Comparison of ENCODE assay signal across 15 cellular contexts in genomic region chr1:51280321-51281096, GRCh38. TPM values are rescaled to one million over a fixed set of nuclear protein-coding genes. Genes with fewer than 3 reads are reported as not detected.
"Had no signal": no experiment of that assay in that cellular context is flagged by ENCODE, and none has a peak within 500 bp of the region (broad histone marks: within the 10 kb centered on the region; RNA-seq: fewer than 3 reads in every experiment).

No MANE protein-coding gene starts in this region.

- H3K9me3 Mint-ChIP-seq: activated naive CD8-positive, alpha-beta T cell treated with anti-CD3 and anti-CD28 coated beads for 36 hours; activated T-cell treated with anti-CD3 and anti-CD28 coated beads, Interleukin-2, amount 50 U/mL, for 24 hours; mesothelial cell of epicardium; neural crest cell; stimulated activated memory B cell treated with anti-CD40 and anti-IgM and Interleukin-4, amounts not matched to agents 10 μg/mL and 1 μg/mL and 100 μg/mL, for 72 hours had no signal

- H3K9me3 ChIP-seq: breast epithelium, heart right ventricle, pancreas had no signal

- H3K36me3 ChIP-seq: breast epithelium, pancreas had no signal

- H3K4me3 Mint-ChIP-seq: activated CD8-positive, alpha-beta memory T cell treated with anti-CD3 and anti-CD28 coated beads, Interleukin-2, amount 10 ng/mL, durations not matched to agents 7 days and 5 days; activated naive CD8-positive, alpha-beta T cell treated with anti-CD3 and anti-CD28 coated beads for 36 hours; activated T-cell treated with anti-CD3 and anti-CD28 coated beads, Interleukin-2, amount 50 U/mL, for 24 hours; mesothelial cell of epicardium; neural crest cell; stimulated activated memory B cell treated with anti-CD40 and anti-IgM and Interleukin-4, amounts not matched to agents 10 μg/mL and 1 μg/mL and 100 μg/mL, for 72 hours had no signal

- H3K27ac ChIP-seq: breast epithelium, heart right ventricle, pancreas had no signal

- H3K27ac Mint-ChIP-seq: activated CD8-positive, alpha-beta memory T cell treated with anti-CD3 and anti-CD28 coated beads, Interleukin-2, amount 10 ng/mL, durations not matched to agents 7 days and 5 days; activated naive CD8-positive, alpha-beta T cell treated with anti-CD3 and anti-CD28 coated beads for 36 hours; activated T-cell treated with anti-CD3 and anti-CD28 coated beads, Interleukin-2, amount 50 U/mL, for 24 hours; mesothelial cell of epicardium; stimulated activated memory B cell treated with anti-CD40 and anti-IgM and Interleukin-4, amounts not matched to agents 10 μg/mL and 1 μg/mL and 100 μg/mL, for 72 hours had no signal

- H3K27me3 Mint-ChIP-seq: activated naive CD8-positive, alpha-beta T cell treated with anti-CD3 and anti-CD28 coated beads for 36 hours; activated T-cell treated with anti-CD3 and anti-CD28 coated beads, Interleukin-2, amount 50 U/mL, for 24 hours; stimulated activated memory B cell treated with anti-CD40 and anti-IgM and Interleukin-4, amounts not matched to agents 10 μg/mL and 1 μg/mL and 100 μg/mL, for 72 hours had no signal

- H3K4me1 Mint-ChIP-seq: neural crest cell had no signal

- H3K4me1 ChIP-seq: breast epithelium had no signal

- ATAC-seq: activated CD8-positive, alpha-beta memory T cell treated with anti-CD3 and anti-CD28 coated beads, Interleukin-2, amount 10 ng/mL, durations not matched to agents 7 days and 5 days; heart right ventricle; pancreas; right cardiac atrium; stimulated activated memory B cell treated with anti-CD40 and anti-IgM and Interleukin-4, amounts not matched to agents 10 μg/mL and 1 μg/mL and 100 μg/mL, for 72 hours had no signal

- H3K4me3 ChIP-seq: breast epithelium, heart right ventricle, pancreas, smooth muscle cell had no signal

- DNase-seq: activated CD4-positive, CD25-positive, alpha-beta regulatory T cell; activated CD8-positive, alpha-beta memory T cell treated with anti-CD3 and anti-CD28 coated beads, Interleukin-2, amount 10 ng/mL, durations not matched to agents 7 days and 5 days; activated effector memory CD4-positive, alpha-beta T cell treated with anti-CD3 and anti-CD28 coated beads, Interleukin-2, amount 50 U/mL, for 16 hours; activated naive CD8-positive, alpha-beta T cell treated with anti-CD3 and anti-CD28 coated beads for 36 hours; activated T-cell treated with anti-CD3 and anti-CD28 coated beads, Interleukin-2, amount 50 U/mL, for 24 hours; anterior cingulate cortex; heart right ventricle; pancreas; right cardiac atrium; substantia nigra had no signal

- H3K27me3 ChIP-seq: breast epithelium, heart right ventricle, pancreas had no signal

- H3K36me3 Mint-ChIP-seq: activated naive CD8-positive, alpha-beta T cell treated with anti-CD3 and anti-CD28 coated beads for 36 hours had no signal

RNA-seq across cellular contexts. Expression of gene TTC39A, which starts 49.9 kb away (rescaled TPM):
- total RNA-seq: activated naive CD8-positive, alpha-beta T cell treated with anti-CD3 and anti-CD28 coated beads for 36 hours had no signal
